ENCODE assay signal across 8 cellular contexts in the genomic region with DNA sequence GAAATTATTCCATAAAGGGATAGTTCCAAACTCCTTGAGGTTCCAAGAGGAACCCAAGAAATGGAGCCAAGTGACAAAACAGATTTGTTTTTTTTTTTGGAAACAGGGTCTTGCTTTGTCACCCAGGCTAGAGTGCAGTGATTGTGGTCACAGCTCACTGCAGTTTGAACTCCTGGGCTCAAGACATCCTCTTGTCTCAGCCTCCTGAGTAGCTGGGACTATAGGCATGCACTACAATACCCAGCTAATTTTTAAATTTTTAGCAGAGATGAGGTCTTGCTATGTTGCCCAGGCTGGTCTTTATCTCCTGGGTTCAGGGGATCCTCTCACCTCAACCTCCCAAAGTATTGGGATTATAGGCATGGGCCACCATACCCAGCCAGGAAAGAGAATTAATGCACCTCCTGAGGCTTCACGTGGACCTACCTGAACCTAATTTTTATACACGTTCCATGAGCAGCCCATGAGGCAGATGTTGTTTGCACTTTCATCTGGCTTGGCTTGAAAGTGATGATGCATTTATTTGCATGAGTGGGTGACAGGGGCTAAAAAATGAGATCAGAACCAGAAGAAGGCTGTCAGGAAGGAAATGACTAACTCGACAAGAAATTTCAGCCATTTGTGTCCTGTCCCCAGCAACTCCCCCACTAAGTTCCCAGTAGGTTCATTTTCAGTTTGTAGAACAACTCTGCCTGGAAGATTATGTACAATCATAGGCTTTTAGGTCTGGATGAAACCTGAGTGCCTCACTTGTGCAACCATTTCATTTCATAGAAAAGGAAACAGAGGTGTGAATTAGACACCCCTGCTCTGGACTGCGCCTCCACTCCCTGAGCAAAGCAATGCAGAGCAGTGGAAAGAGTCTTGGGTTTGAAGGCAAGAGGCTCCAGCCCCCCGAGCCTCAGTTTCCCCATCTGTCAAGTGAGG. TPM values are rescaled to one million over a fixed set of nuclear protein-coding genes. Genes with fewer than 3 reads are reported as not detected.
A peak's percentile ranks its signal among the peaks of the same experiment; 100 is the strongest.
DNase-seq lines count a peak whose midpoint lies in the region; ATAC-seq and TF ChIP-seq lines count a peak whose summit lies in the region.

No MANE protein-coding gene starts in this region.

- H3K27me3 Mint-ChIP-seq in endodermal cell (ENCODE audit: insufficient read depth), result peaks cover 27% of the 10 kb centered on the region

- TF ChIP-seq CTCF in SK-N-SH (IDR thresholded peaks at IDR 0.05), result no peak
- TF ChIP-seq CTCF in endodermal cell (conservative IDR thresholded peaks at IDR 0.05), result no peak

- no peaks in the 10 kb centered on the region for H3K36me3 Mint-ChIP-seq in endodermal cell (ENCODE audit: low read depth)

- H3K9ac ChIP-seq in SK-N-SH, result no peak overlapping the region
- no peak overlapping the region for H3K9ac ChIP-seq in adipocyte (ENCODE audit: low read length)
- H3K9ac ChIP-seq in endodermal cell (ENCODE audit: extremely low read depth, low read length, poor library complexity, severe bottlenecking), result no peak overlapping the region

- H2AFZ ChIP-seq in SK-N-SH (ENCODE audit: low read depth), result no peak overlapping the region

- WGBS in SK-N-SH (ENCODE audit: low lambda C conversion rate), result 4% methylated on average over 5 of the region's 5 CpGs
- 81 to 87% methylated on average over 3 to 5 of the region's 5 CpGs for WGBS in endodermal cell (ENCODE audit: insufficient coverage in 1 of 2, insufficient read length in 1 of 2), 2 experiments

- CTCF ChIA-PET in SK-N-SH (lab: Yijun Ruan, JAX), result no interaction called here

- H3F3A ChIP-seq in SK-N-SH (replicated peaks; ENCODE audit: insufficient read depth), result no peaks in the 10 kb centered on the region

- TF ChIP-seq EP300 in SK-N-SH (IDR thresholded peaks at IDR 0.05; ENCODE audit: borderline replicate concordance in 1 of 2, low read depth in 1 of 2, low read length in 1 of 2), result no peak

- H3K79me2 ChIP-seq in SK-N-SH (ENCODE audit: insufficient read depth), result no peaks in the 10 kb centered on the region

- POLR2A ChIA-PET in SK-N-SH (lab: Yijun Ruan, JAX), result no interaction called here

- peaks cover 66% of the 10 kb centered on the region for H3K27me3 ChIP-seq in SK-N-SH (ENCODE audit: insufficient read depth)
- peaks cover 43% of the 10 kb centered on the region for H3K27me3 ChIP-seq in adipocyte (replicated peaks; ENCODE audit: control insufficient read depth, insufficient read depth, low read length)
- peaks cover 26% of the 10 kb centered on the region for H3K27me3 ChIP-seq in endodermal cell (ENCODE audit: control insufficient read depth, insufficient read depth, low read length, poor library complexity, severe bottlenecking)

- peak overlapping the region; percentile 40 for H3K4me2 ChIP-seq in SK-N-SH

- H3K4me3 ChIP-seq in SK-N-SH (ENCODE audit: low read depth in 2 of 2, low read length in 1 of 2) (0 out of 4 replicates have a peak overlapping the region, but pooled peaks of 1 of the 2 experiments have one; percentile 8), adipocyte (ENCODE audit: low read length) (no peak overlapping the region), endodermal cell (ENCODE audit: low read length) (no peak overlapping the region)

- ATAC-seq in SK-N-SH treated with all-trans-retinoic acid at 6 μM for 48 hours, result no peak
- peak; percentile 90 for ATAC-seq in GM21737 (IDR thresholded peaks at IDR 0.05; ENCODE audit: unreplicated experiment)

- TF ChIP-seq RAD21 in SK-N-SH (IDR thresholded peaks at IDR 0.05; ENCODE audit: low read length), result no peak

- H3K27ac Mint-ChIP-seq in endodermal cell, result no peak overlapping the region

- DNase-seq in SK-N-SH (no peak), Kasumi-1 (lab: John Stamatoyannopoulos, UW) (peak; percentile 91 to 92), adipocyte (ENCODE audit: low read depth) (peak; percentile 25), endodermal cell (no peak), medulla oblongata (ENCODE audit: extremely low spot score) (no peak)
- DNase-seq in stimulated activated CD4-positive, alpha-beta T cell treated with anti-CD3 and anti-CD28 coated beads, Interleukin-4, amount 100 ng/mL, for 24 hours, result peak; percentile 58

- H3K9me3 ChIP-seq in SK-N-SH (no peaks in the 10 kb centered on the region), adipocyte (ENCODE audit: control insufficient read depth, low read length) (no peaks in the 10 kb centered on the region), endodermal cell (ENCODE audit: control insufficient read depth, low read length) (no peaks in the 10 kb centered on the region)

- H3K9me3 Mint-ChIP-seq in endodermal cell, result no peaks in the 10 kb centered on the region

- no peak overlapping the region for H3K27ac ChIP-seq in SK-N-SH (ENCODE audit: low read depth in 2 of 2, low read length in 1 of 2)
- H3K27ac ChIP-seq in endodermal cell (ENCODE audit: low read depth, low read length), result no peak overlapping the region

- no peaks in the 10 kb centered on the region for H4K20me1 ChIP-seq in SK-N-SH (ENCODE audit: insufficient read depth)

- no peaks in the 10 kb centered on the region for H3K9me2 ChIP-seq in SK-N-SH

- peaks cover 8% of the 10 kb centered on the region for H3K4me1 Mint-ChIP-seq in endodermal cell

- H3K4me3 Mint-ChIP-seq in endodermal cell, result no peak overlapping the region

- peaks cover 0 to 3% of the 10 kb centered on the region in 2 experiments; a peak in 1 of 4 replicates for H3K4me1 ChIP-seq in SK-N-SH (ENCODE audit: control insufficient read depth in 1 of 2, insufficient read depth in 2 of 2, low read depth in 1 of 2, low read length in 1 of 2)
- peaks cover 8% of the 10 kb centered on the region for H3K4me1 ChIP-seq in adipocyte (ENCODE audit: control insufficient read depth, insufficient read depth, low read length)
- H3K4me1 ChIP-seq in endodermal cell (ENCODE audit: control insufficient read depth, insufficient read depth, low read length), result peaks cover 3% of the 10 kb centered on the region

- H3K36me3 ChIP-seq in SK-N-SH (replicated peaks in 1 of 2; ENCODE audit: control insufficient read depth in 1 of 2, insufficient read depth in 2 of 2, low read length in 1 of 2), result no peaks in the 10 kb centered on the region
- H3K36me3 ChIP-seq in adipocyte (ENCODE audit: control insufficient read depth, insufficient read depth, low read length, severe bottlenecking), result no peaks in the 10 kb centered on the region
- no peaks in the 10 kb centered on the region for H3K36me3 ChIP-seq in endodermal cell (ENCODE audit: control insufficient read depth, insufficient read depth, low read length)

TF ChIP-seq in SK-N-SH, 30 proteins besides CTCF, POLR2A, EP300 and RAD21 (continues in another document):
- TF ChIP-seq FOXM1 (IDR thresholded peaks at IDR 0.05; ENCODE audit: low read depth), result no peak
- TF ChIP-seq TEAD4 (IDR thresholded peaks at IDR 0.05; ENCODE audit: borderline replicate concordance, insufficient read depth), result no peak
- no peak for TF ChIP-seq RXRA (IDR thresholded peaks at IDR 0.05; ENCODE audit: borderline replicate concordance, low read depth)
- TF ChIP-seq ELF1 (IDR thresholded peaks at IDR 0.05), result no peak
- TF ChIP-seq, protein P1, sequence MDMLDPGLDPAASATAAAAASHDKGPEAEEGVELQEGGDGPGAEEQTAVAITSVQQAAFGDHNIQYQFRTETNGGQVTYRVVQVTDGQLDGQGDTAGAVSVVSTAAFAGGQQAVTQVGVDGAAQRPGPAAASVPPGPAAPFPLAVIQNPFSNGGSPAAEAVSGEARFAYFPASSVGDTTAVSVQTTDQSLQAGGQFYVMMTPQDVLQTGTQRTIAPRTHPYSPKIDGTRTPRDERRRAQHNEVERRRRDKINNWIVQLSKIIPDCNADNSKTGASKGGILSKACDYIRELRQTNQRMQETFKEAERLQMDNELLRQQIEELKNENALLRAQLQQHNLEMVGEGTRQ (IDR thresholded peaks at IDR 0.05; ENCODE audit: borderline replicate concordance, low read depth, low read length), result no peak
- TF ChIP-seq, protein P2, sequence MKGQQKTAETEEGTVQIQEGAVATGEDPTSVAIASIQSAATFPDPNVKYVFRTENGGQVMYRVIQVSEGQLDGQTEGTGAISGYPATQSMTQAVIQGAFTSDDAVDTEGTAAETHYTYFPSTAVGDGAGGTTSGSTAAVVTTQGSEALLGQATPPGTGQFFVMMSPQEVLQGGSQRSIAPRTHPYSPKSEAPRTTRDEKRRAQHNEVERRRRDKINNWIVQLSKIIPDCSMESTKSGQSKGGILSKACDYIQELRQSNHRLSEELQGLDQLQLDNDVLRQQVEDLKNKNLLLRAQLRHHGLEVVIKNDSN (IDR thresholded peaks at IDR 0.05; ENCODE audit: borderline replicate concordance, low read depth), result no peak
- no peak for TF ChIP-seq NFIC (IDR thresholded peaks at IDR 0.05; ENCODE audit: borderline replicate concordance)
- TF ChIP-seq MEF2A (IDR thresholded peaks at IDR 0.05; ENCODE audit: borderline replicate concordance, low read depth), result no peak

TF ChIP-seq in SK-N-SH treated with all-trans-retinoic acid at 6 μM for 48 hours, 23 proteins besides CTCF, POLR2A, EP300 and RAD21 (continues in another document):
- TF ChIP-seq ARNTL (CRISPR knock-in tag; IDR thresholded peaks at IDR 0.05; ENCODE audit: borderline replicate concordance, low read depth), result no peak
- TF ChIP-seq PPARA (CRISPR knock-in tag; IDR thresholded peaks at IDR 0.05; ENCODE audit: borderline replicate concordance), result no peak
- no peak for TF ChIP-seq ESRRG (CRISPR knock-in tag; IDR thresholded peaks at IDR 0.05)
- TF ChIP-seq, protein P3, sequence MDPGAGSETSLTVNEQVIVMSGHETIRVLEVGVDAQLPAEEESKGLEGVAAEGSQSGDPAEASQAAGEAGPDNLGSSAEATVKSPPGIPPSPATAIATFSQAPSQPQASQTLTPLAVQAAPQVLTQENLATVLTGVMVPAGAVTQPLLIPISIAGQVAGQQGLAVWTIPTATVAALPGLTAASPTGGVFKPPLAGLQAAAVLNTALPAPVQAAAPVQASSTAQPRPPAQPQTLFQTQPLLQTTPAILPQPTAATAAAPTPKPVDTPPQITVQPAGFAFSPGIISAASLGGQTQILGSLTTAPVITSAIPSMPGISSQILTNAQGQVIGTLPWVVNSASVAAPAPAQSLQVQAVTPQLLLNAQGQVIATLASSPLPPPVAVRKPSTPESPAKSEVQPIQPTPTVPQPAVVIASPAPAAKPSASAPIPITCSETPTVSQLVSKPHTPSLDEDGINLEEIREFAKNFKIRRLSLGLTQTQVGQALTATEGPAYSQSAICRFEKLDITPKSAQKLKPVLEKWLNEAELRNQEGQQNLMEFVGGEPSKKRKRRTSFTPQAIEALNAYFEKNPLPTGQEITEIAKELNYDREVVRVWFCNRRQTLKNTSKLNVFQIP (CRISPR knock-in tag; IDR thresholded peaks at IDR 0.05; ENCODE audit: borderline replicate concordance, low read depth), result no peak
- TF ChIP-seq BACH2 (CRISPR knock-in tag; IDR thresholded peaks at IDR 0.05; ENCODE audit: borderline replicate concordance), result no peak

RNA-seq across cellular contexts. Expression of gene IRF8, which starts 10.3 kb away (rescaled TPM):
- polyA plus RNA-seq in SK-N-SH (2012; rRNA removed), result not detected in 2 replicates
- polyA plus RNA-seq in SK-N-SH (2012; cell fraction: cytosol; rRNA removed), result not detected in 2 replicates
- not detected in 2 replicates for polyA plus RNA-seq in SK-N-SH (2012; cell fraction: nucleus; rRNA removed)
- total RNA-seq in endodermal cell, result under 1 TPM; 0.24 to 0.75 TPM
- 0.64 TPM for polyA plus RNA-seq in endodermal cell (2013, experiment 1 of 2)
- 0.21 TPM for polyA plus RNA-seq in endodermal cell (2013, experiment 2 of 2)

Comparison
In these comparisons a context has a peak if more than half of its experiments do, and no peak if none do; other contexts are left out.
1. DNase-seq: peak in Kasumi-1 (2 of 2), adipocyte (single experiment) and stimulated activated CD4-positive, alpha-beta T cell treated with anti-CD3 and anti-CD28 coated beads, Interleukin-4, amount 100 ng/mL, for 24 hours (single experiment); none in SK-N-SH (single experiment), endodermal cell (single experiment) and medulla oblongata (single experiment).